ENCODE assay signal across 12 cellular contexts in the genomic region with DNA sequence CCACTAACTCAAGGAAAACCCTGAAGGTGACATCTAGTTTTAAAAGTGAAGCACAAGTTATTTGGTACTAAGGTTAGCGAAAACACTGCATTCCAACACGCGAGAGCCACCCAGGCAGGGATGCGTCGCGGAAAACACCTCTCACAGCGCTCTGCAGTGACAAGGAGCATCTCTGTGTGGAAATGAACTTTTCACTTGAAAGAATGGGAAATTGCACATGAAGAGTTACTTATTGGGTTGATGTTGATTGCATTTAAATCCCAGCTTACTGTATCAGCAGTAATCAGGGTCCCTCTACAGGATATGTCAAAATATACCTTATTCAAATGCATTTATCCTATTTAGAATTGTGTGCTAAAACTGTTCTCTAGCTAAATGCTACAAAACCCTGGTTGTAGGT.
DNase-seq lines count a peak whose midpoint lies in the region; ATAC-seq and TF ChIP-seq lines count a peak whose summit lies in the region.
"Had no signal": no experiment of that assay in that cellular context is flagged by ENCODE, and none has a peak within 500 bp of the region (broad histone marks: within the 10 kb centered on the region; RNA-seq: fewer than 3 reads in every experiment).

No MANE protein-coding gene starts in this region.

- no peak for ATAC-seq in stimulated activated effector memory CD8-positive, alpha-beta T cell treated with anti-CD3 and anti-CD28 coated beads, Interleukin-12 subunit alpha, Interleukin-12 subunit beta, amount 100 ng/mL, for 72 hours
- ATAC-seq: naive thymus-derived CD4-positive, alpha-beta T cell had no signal

- peak; percentile 54 for DNase-seq in Caki2 (ENCODE audit: low read depth)
- peak; percentile 78 for DNase-seq in NCI-H446 treated with DMSO at 0.1 percent for 48 hours (lab: John Stamatoyannopoulos, UW)
- DNase-seq in epithelial cell of proximal tubule (ENCODE audit: low read depth): no peak
- no peak for DNase-seq in ovary
- no peak for DNase-seq in colonic mucosa
- DNase-seq in NCI-H1417 treated with DMSO at 0.1 percent for 48 hours (lab: John Stamatoyannopoulos, UW): no peak
- DNase-seq in stimulated activated effector memory CD8-positive, alpha-beta T cell treated with anti-CD3 and anti-CD28 coated beads, Interleukin-12 subunit alpha, Interleukin-12 subunit beta, amount 100 ng/mL, for 72 hours (ENCODE audit: low spot score in 2 of 2): no peak
- DNase-seq in endothelial cell (ENCODE audit: low spot score): no peak
- DNase-seq: activated B cell treated with CpG ODN at 0.5 μM for 24 hours; naive thymus-derived CD4-positive, alpha-beta T cell had no signal

- TF ChIP-seq CTCF in epithelial cell of proximal tubule (conservative IDR thresholded peaks at IDR 0.05; ENCODE audit: low read depth, low read length) (no peak), ovary (IDR thresholded peaks at IDR 0.05) (peak in 1 of 3 donors; percentile 11), colonic mucosa (IDR thresholded peaks at IDR 0.05) (no peak), endothelial cell (IDR thresholded peaks at IDR 0.05; ENCODE audit: unreplicated experiment) (no peak)

- no peak overlapping the region for H3K4me3 Mint-ChIP-seq in stimulated activated effector memory CD8-positive, alpha-beta T cell treated with anti-CD3 and anti-CD28 coated beads, Interleukin-12 subunit alpha, Interleukin-12 subunit beta, amount 100 ng/mL, for 72 hours
- H3K4me3 Mint-ChIP-seq in endothelial cell (ENCODE audit: unreplicated experiment): no peak overlapping the region
- H3K4me3 Mint-ChIP-seq: activated B cell treated with CpG ODN at 0.5 μM for 24 hours; naive thymus-derived CD4-positive, alpha-beta T cell had no signal

- H3K4me1 Mint-ChIP-seq in stimulated activated effector memory CD8-positive, alpha-beta T cell treated with anti-CD3 and anti-CD28 coated beads, Interleukin-12 subunit alpha, Interleukin-12 subunit beta, amount 100 ng/mL, for 72 hours: no peaks in the 10 kb centered on the region
- peaks cover 21% of the 10 kb centered on the region for H3K4me1 Mint-ChIP-seq in endothelial cell (ENCODE audit: unreplicated experiment)
- H3K4me1 Mint-ChIP-seq: activated B cell treated with CpG ODN at 0.5 μM for 24 hours had no signal

- no peaks in the 10 kb centered on the region for H3K9me3 ChIP-seq in ovary
- no peaks in the 10 kb centered on the region for H3K9me3 ChIP-seq in colonic mucosa

- no peaks in the 10 kb centered on the region for H3K4me1 ChIP-seq in ovary (ENCODE audit: insufficient read depth)
- H3K4me1 ChIP-seq in colonic mucosa: no peaks in the 10 kb centered on the region

- H3K27me3 ChIP-seq in ovary: no peaks in the 10 kb centered on the region
- H3K27me3 ChIP-seq in colonic mucosa: no peaks in the 10 kb centered on the region

- intact Hi-C loops in ovary (cut with DNase I) (loop anchor here in 3 of 4 donors (2.0 to 10.0 kb wide), 6 partner anchors 145 to 531 kb away; a partner anchor contains a TSS), colonic mucosa (cut with DNase I) (no loop called here)

- 4 to 28% (median 8%) methylated on average over 7 of the region's 7 CpGs for WGBS in ovary, 3 donors

- H3K4me3 ChIP-seq in epithelial cell of proximal tubule (ENCODE audit: low read depth, low read length): peak overlapping the region; percentile 74
- peak overlapping the region; percentile 53 for H3K4me3 ChIP-seq in ovary
- no peak overlapping the region for H3K4me3 ChIP-seq in colonic mucosa

- TF ChIP-seq POLR2A in ovary (IDR thresholded peaks at IDR 0.05): no peak

- H3K27ac Mint-ChIP-seq in stimulated activated effector memory CD8-positive, alpha-beta T cell treated with anti-CD3 and anti-CD28 coated beads, Interleukin-12 subunit alpha, Interleukin-12 subunit beta, amount 100 ng/mL, for 72 hours: no peak overlapping the region
- H3K27ac Mint-ChIP-seq in endothelial cell (ENCODE audit: unreplicated experiment): no peak overlapping the region
- H3K27ac Mint-ChIP-seq: activated B cell treated with CpG ODN at 0.5 μM for 24 hours; naive thymus-derived CD4-positive, alpha-beta T cell; stimulated activated naive CD8-positive, alpha-beta T cell treated with anti-CD3 and anti-CD28 coated beads, Interleukin-15, amount 100 ng/mL, for 72 hours had no signal

- H3K36me3 Mint-ChIP-seq in stimulated activated effector memory CD8-positive, alpha-beta T cell treated with anti-CD3 and anti-CD28 coated beads, Interleukin-12 subunit alpha, Interleukin-12 subunit beta, amount 100 ng/mL, for 72 hours: no peaks in the 10 kb centered on the region
- no peaks in the 10 kb centered on the region for H3K36me3 Mint-ChIP-seq in endothelial cell (ENCODE audit: low read depth, unreplicated experiment)
- H3K36me3 Mint-ChIP-seq: naive thymus-derived CD4-positive, alpha-beta T cell had no signal

- H3K9ac ChIP-seq in colonic mucosa (ENCODE audit: low read depth in 2 of 2, low read length in 2 of 2): no peak overlapping the region

- in situ Hi-C loops in Caki2 (cut with HindIII; ENCODE audit: low pct_unique_long_range_greater_than_20kb, low sequenced_read_pairs): no loop called here

- H3K27ac ChIP-seq in ovary (peak overlapping the region; percentile 13 to 94), colonic mucosa (no peak overlapping the region)
- H3K27ac ChIP-seq: cardiac muscle cell had no signal

- H3K27me3 Mint-ChIP-seq in endothelial cell (ENCODE audit: unreplicated experiment): peaks cover 2% of the 10 kb centered on the region

- TF ChIP-seq EP300 in ovary (IDR thresholded peaks at IDR 0.05): no peak

- H3K9me3 Mint-ChIP-seq in stimulated activated effector memory CD8-positive, alpha-beta T cell treated with anti-CD3 and anti-CD28 coated beads, Interleukin-12 subunit alpha, Interleukin-12 subunit beta, amount 100 ng/mL, for 72 hours: no peaks in the 10 kb centered on the region
- H3K9me3 Mint-ChIP-seq in endothelial cell (ENCODE audit: unreplicated experiment): no peaks in the 10 kb centered on the region
- H3K9me3 Mint-ChIP-seq: activated B cell treated with CpG ODN at 0.5 μM for 24 hours; stimulated activated naive CD8-positive, alpha-beta T cell treated with anti-CD3 and anti-CD28 coated beads, Interleukin-15, amount 100 ng/mL, for 72 hours had no signal

- H3K36me3 ChIP-seq in ovary (no peaks in the 10 kb centered on the region), colonic mucosa (no peaks in the 10 kb centered on the region)
- H3K36me3 ChIP-seq: cardiac muscle cell had no signal

Comparison
In these comparisons a context has a peak if more than half of its experiments do, and no peak if none do; other contexts are left out.
1. DNase-seq: peak in Caki2 (single experiment) and NCI-H446 treated with DMSO at 0.1 percent for 48 hours (single experiment); none in epithelial cell of proximal tubule (single experiment), ovary (0 of 5), colonic mucosa (single experiment), NCI-H1417 treated with DMSO at 0.1 percent for 48 hours (single experiment), stimulated activated effector memory CD8-positive, alpha-beta T cell treated with anti-CD3 and anti-CD28 coated beads, Interleukin-12 subunit alpha, Interleukin-12 subunit beta, amount 100 ng/mL, for 72 hours (0 of 2) and endothelial cell (single experiment).